ENCODE assay signal across 17 cellular contexts in genomic region chr22:29855611-29856181, GRCh38. TPM values are rescaled to one million over a fixed set of nuclear protein-coding genes. Genes with fewer than 3 reads are reported as not detected.
A peak's percentile ranks its signal among the peaks of the same experiment; 100 is the strongest.
DNase-seq lines count a peak whose midpoint lies in the region; ATAC-seq, FAIRE-seq and TF ChIP-seq lines count a peak whose summit lies in the region.
"Had no signal": no experiment of that assay in that cellular context is flagged by ENCODE, and none has a peak within 500 bp of the region (broad histone marks: within the 10 kb centered on the region; RNA-seq: fewer than 3 reads in every experiment).

No MANE protein-coding gene starts in this region.

- H2AFZ ChIP-seq in astrocyte (ENCODE audit: low read depth, low read length): no peak overlapping the region

- H3K9me3 Mint-ChIP-seq in astrocyte (ENCODE audit: unreplicated experiment): no peaks in the 10 kb centered on the region
- H3K9me3 Mint-ChIP-seq in endothelial cell (ENCODE audit: unreplicated experiment): no peaks in the 10 kb centered on the region
- H3K9me3 Mint-ChIP-seq: activated naive CD4-positive, alpha-beta T cell treated with anti-CD3 and anti-CD28 coated beads, Interleukin-2, amount 10 ng/mL, durations not matched to agents 7 days and 5 days; natural killer cell; T-helper 1 cell treated with Interleukin-12 subunit alpha and Interleukin-12 subunit beta and Interleukin-4 antibody, amounts not matched to agents 30 μg/mL and 1 μg/mL, for 36 hours had no signal

- FAIRE-seq in astrocyte (lab: Jason Lieb, UNC): no peak

- H3K4me2 ChIP-seq in astrocyte (ENCODE audit: low read length): no peak overlapping the region

- H3K79me2 ChIP-seq in astrocyte (ENCODE audit: insufficient read depth, low read length): no peaks in the 10 kb centered on the region

- H3K9me3 ChIP-seq in astrocyte (ENCODE audit: insufficient read depth, low read depth, low read length) (no peaks in the 10 kb centered on the region), upper lobe of left lung (no peaks in the 10 kb centered on the region)

- no peaks in the 10 kb centered on the region for H4K20me1 ChIP-seq in astrocyte (ENCODE audit: insufficient read depth, low read length)

- H3K27me3 Mint-ChIP-seq in astrocyte (ENCODE audit: low read depth, unreplicated experiment) (peaks cover 2% of the 10 kb centered on the region), endothelial cell (ENCODE audit: unreplicated experiment) (no peaks in the 10 kb centered on the region)

- H3K4me3 ChIP-seq in astrocyte (ENCODE audit: insufficient read depth, low read depth, low read length) (no peak overlapping the region), upper lobe of left lung (no peak overlapping the region)

- TF ChIP-seq EP300 in upper lobe of left lung (IDR thresholded peaks at IDR 0.05): no peak

- DNase-seq in NCI-H1092 treated with DMSO at 0.1 percent for 48 hours (lab: John Stamatoyannopoulos, UW): peak; percentile 37
- no peak for DNase-seq in NCI-H1092 (lab: John Stamatoyannopoulos, UW)
- no peak for DNase-seq in astrocyte (ENCODE audit: low read depth)
- no peak for DNase-seq in left lobe of liver (ENCODE audit: low spot score)
- DNase-seq in upper lobe of left lung: peak; percentile 36 to 43
- no peak for DNase-seq in endothelial cell (ENCODE audit: low spot score)
- no peak for DNase-seq in AG20443 (ENCODE audit: low spot score)
- no peak for DNase-seq in HEK293T (ENCODE audit: extremely low spot score)
- DNase-seq: activated naive CD4-positive, alpha-beta T cell treated with anti-CD3 and anti-CD28 coated beads, Interleukin-2, amount 10 ng/mL, durations not matched to agents 7 days and 5 days; DMS79; effector CD8-positive, alpha-beta T cell; natural killer cell; NCI-H2081 had no signal

- H3K4me1 ChIP-seq in astrocyte (ENCODE audit: insufficient read depth, low read length) (no peaks in the 10 kb centered on the region), upper lobe of left lung (no peaks in the 10 kb centered on the region)

- H3K36me3 Mint-ChIP-seq in astrocyte (ENCODE audit: low read depth, unreplicated experiment) (no peaks in the 10 kb centered on the region), endothelial cell (ENCODE audit: low read depth, unreplicated experiment) (no peaks in the 10 kb centered on the region)
- H3K36me3 Mint-ChIP-seq: activated naive CD4-positive, alpha-beta T cell treated with anti-CD3 and anti-CD28 coated beads, Interleukin-2, amount 10 ng/mL, durations not matched to agents 7 days and 5 days; brain; natural killer cell had no signal

- ATAC-seq in left lobe of liver (peak; percentile 53), upper lobe of left lung (ENCODE audit: low FRiP score in 2 of 2) (peak in 1 of 2 donors; percentile 45)

- H3K4me3 Mint-ChIP-seq in astrocyte (ENCODE audit: unreplicated experiment) (peak overlapping the region; percentile 34), endothelial cell (ENCODE audit: unreplicated experiment) (no peak overlapping the region)
- H3K4me3 Mint-ChIP-seq: activated naive CD4-positive, alpha-beta T cell treated with anti-CD3 and anti-CD28 coated beads, Interleukin-2, amount 10 ng/mL, durations not matched to agents 7 days and 5 days; brain; natural killer cell; T-helper 1 cell treated with Interleukin-12 subunit alpha and Interleukin-12 subunit beta and Interleukin-4 antibody, amounts not matched to agents 30 μg/mL and 1 μg/mL, for 36 hours had no signal

- POLR2A ChIA-PET in HEK293T (lab: Yijun Ruan, JAX): interaction anchor here (1.4 kb wide), 1 partner anchor 18 kb away, joined by 6 read pairs; the partner anchor contains the start of gene ASCC2

- H3K36me3 ChIP-seq in astrocyte (ENCODE audit: insufficient read depth, low read length) (no peaks in the 10 kb centered on the region), upper lobe of left lung (no peaks in the 10 kb centered on the region)

- H3K4me1 Mint-ChIP-seq in astrocyte (ENCODE audit: low read depth, unreplicated experiment) (no peaks in the 10 kb centered on the region), endothelial cell (ENCODE audit: unreplicated experiment) (peaks cover 3% of the 10 kb centered on the region)
- H3K4me1 Mint-ChIP-seq: activated naive CD4-positive, alpha-beta T cell treated with anti-CD3 and anti-CD28 coated beads, Interleukin-2, amount 10 ng/mL, durations not matched to agents 7 days and 5 days; brain; natural killer cell had no signal

- CTCF ChIA-PET in HEK293T (lab: Yijun Ruan, JAX): no interaction called here

- peaks cover 2% of the 10 kb centered on the region for H3K27me3 ChIP-seq in astrocyte (ENCODE audit: insufficient read depth, low read length)
- H3K27me3 ChIP-seq in upper lobe of left lung: no peaks in the 10 kb centered on the region

- 63 to 72% methylated on average over 9 to 10 of the region's 10 CpGs for WGBS in upper lobe of left lung, 2 donors

- no peak overlapping the region for H3K27ac Mint-ChIP-seq in astrocyte (ENCODE audit: unreplicated experiment)
- H3K27ac Mint-ChIP-seq in endothelial cell (ENCODE audit: unreplicated experiment): no peak overlapping the region
- H3K27ac Mint-ChIP-seq: activated naive CD4-positive, alpha-beta T cell treated with anti-CD3 and anti-CD28 coated beads, Interleukin-2, amount 10 ng/mL, durations not matched to agents 7 days and 5 days; natural killer cell; T-helper 1 cell treated with Interleukin-12 subunit alpha and Interleukin-12 subunit beta and Interleukin-4 antibody, amounts not matched to agents 30 μg/mL and 1 μg/mL, for 36 hours had no signal

- TF ChIP-seq POLR2A in upper lobe of left lung (IDR thresholded peaks at IDR 0.05): no peak

- TF ChIP-seq CTCF in astrocyte (IDR thresholded peaks at IDR 0.05; ENCODE audit: insufficient read depth, low read depth, low read length) (no peak), upper lobe of left lung (IDR thresholded peaks at IDR 0.05) (peak in 1 of 6 experiments; percentile 7), endothelial cell (IDR thresholded peaks at IDR 0.05; ENCODE audit: unreplicated experiment) (no peak)

- no peak overlapping the region for H3K9ac ChIP-seq in astrocyte (ENCODE audit: low read length)

- H3K27ac ChIP-seq in astrocyte (ENCODE audit: low read depth, low read length) (no peak overlapping the region), upper lobe of left lung (peak overlapping the region in 1 of 4 donors; percentile 44)
- H3K27ac ChIP-seq: 22Rv1, C4-2B had no signal

TF ChIP-seq in HEK293T, 16 proteins besides CTCF, POLR2A, EP300 and RAD21:
- no peak for TF ChIP-seq FOXK2 (IDR thresholded peaks at IDR 0.05)
- no peak for TF ChIP-seq L3MBTL2 (conservative IDR thresholded peaks at IDR 0.05)
- TF ChIP-seq SP1 (IDR thresholded peaks at IDR 0.05): no peak
- TF ChIP-seq PKNOX1 (IDR thresholded peaks at IDR 0.05): no peak

RNA-seq across cellular contexts. Expression of gene ASCC2, which starts 17.6 kb away (rescaled TPM):
- total RNA-seq in astrocyte (69.5 and 71.2 TPM in 2 replicates), left lobe of liver (46.9 TPM), upper lobe of left lung (100 to 1,000 TPM in 1 of 6 donors, 10 to 100 TPM in 5; 42.3 to 129 (median 64.3) TPM), endothelial cell (ENCODE audit: unreplicated experiment) (85.5 TPM)

RNA-seq across cellular contexts. Expression of gene MTMR3, which starts 27.3 kb away (rescaled TPM):
- 37.3 and 41.0 TPM in 2 replicates for total RNA-seq in astrocyte
- total RNA-seq in left lobe of liver: 12.8 TPM
- total RNA-seq in upper lobe of left lung: 100 to 1,000 TPM in 2 of 6 donors, 10 to 100 TPM in 4; 50.3 to 117 (median 70.9) TPM
- total RNA-seq in endothelial cell (ENCODE audit: unreplicated experiment): 39.1 TPM

Comparison
In these comparisons a context has a peak if more than half of its experiments do, and no peak if none do; other contexts are left out.
1. DNase-seq: peak in NCI-H1092 treated with DMSO at 0.1 percent for 48 hours (single experiment) and upper lobe of left lung (2 of 2); none in NCI-H1092 (single experiment), astrocyte (single experiment), left lobe of liver (single experiment), endothelial cell (single experiment), AG20443 (single experiment) and HEK293T (single experiment).